ENCODE assay signal across 8 cellular contexts in genomic region chr5:21802869-21803490, GRCh38.
DNase-seq lines count a peak whose midpoint lies in the region; ATAC-seq and TF ChIP-seq lines count a peak whose summit lies in the region.

No MANE protein-coding gene starts in this region.

- H3K4me2 ChIP-seq in SK-N-SH, result no peak overlapping the region

- ATAC-seq in gastrocnemius medialis (no peak), HG03439 (IDR thresholded peaks at IDR 0.05; ENCODE audit: unreplicated experiment) (no peak), GM21825 (IDR thresholded peaks at IDR 0.05; ENCODE audit: unreplicated experiment) (no peak)

- H3K4me1 ChIP-seq in SK-N-SH (ENCODE audit: control insufficient read depth in 1 of 2, insufficient read depth in 2 of 2, low read depth in 1 of 2, low read length in 1 of 2), result no peaks in the 10 kb centered on the region
- no peaks in the 10 kb centered on the region for H3K4me1 ChIP-seq in gastrocnemius medialis

- H3K27ac ChIP-seq in SK-N-SH (ENCODE audit: low read depth in 2 of 2, low read length in 1 of 2), result no peak overlapping the region
- H3K27ac ChIP-seq in gastrocnemius medialis, result no peak overlapping the region

- DNase-seq in GM10266 (ENCODE audit: extremely low spot score) (peak; percentile 7), LoVo (ENCODE audit: low spot score) (peak; percentile 34), SK-N-SH (peak; percentile 6), glomerular visceral epithelial cell (ENCODE audit: extremely low spot score) (peak; percentile 48), gastrocnemius medialis (no peak), NCI-H187 (lab: John Stamatoyannopoulos, UW) (no peak)

- intact Hi-C loops in gastrocnemius medialis (cut with DNase I; ENCODE audit: low total_unique reads), result no loop called here

- H3K36me3 ChIP-seq in SK-N-SH (replicated peaks in 1 of 2; ENCODE audit: control insufficient read depth in 1 of 2, insufficient read depth in 2 of 2, low read length in 1 of 2) (no peaks in the 10 kb centered on the region), gastrocnemius medialis (no peaks in the 10 kb centered on the region)

- H3F3A ChIP-seq in SK-N-SH (replicated peaks; ENCODE audit: insufficient read depth), result no peaks in the 10 kb centered on the region

- 2% methylated on average over 4 of the region's 4 CpGs for WGBS in SK-N-SH (ENCODE audit: low lambda C conversion rate)

- in situ Hi-C loops in gastrocnemius medialis (cut with MboI; ENCODE audit: low sequenced_read_pairs in 4 of 4), result no loop called here

- no peak for TF ChIP-seq POLR2A in gastrocnemius medialis (IDR thresholded peaks at IDR 0.05)

- H3K27me3 ChIP-seq in SK-N-SH (ENCODE audit: insufficient read depth) (no peaks in the 10 kb centered on the region; the same call in 1 of the 2 replicates), gastrocnemius medialis (no peaks in the 10 kb centered on the region)

- no peak for TF ChIP-seq EP300 in SK-N-SH (IDR thresholded peaks at IDR 0.05; ENCODE audit: borderline replicate concordance in 1 of 2, low read depth in 1 of 2, low read length in 1 of 2)

- CTCF ChIA-PET in SK-N-SH (lab: Yijun Ruan, JAX), result interaction anchor here (0.6 to 2.2 kb wide), 12 partner anchors 8 to 333 kb away, joined by 3 to 9 read pairs (median 3); no protein-coding TSS in a partner anchor

- TF ChIP-seq RAD21 in SK-N-SH (IDR thresholded peaks at IDR 0.05; ENCODE audit: low read length), result peak; percentile 90

- no peaks in the 10 kb centered on the region for H3K9me3 ChIP-seq in SK-N-SH
- no peaks in the 10 kb centered on the region for H3K9me3 ChIP-seq in gastrocnemius medialis

- peak overlapping the region in 1 of 2 experiments; percentile 25; a peak in 1 of 4 replicates for H3K4me3 ChIP-seq in SK-N-SH (ENCODE audit: low read depth in 2 of 2, low read length in 1 of 2)
- H3K4me3 ChIP-seq in gastrocnemius medialis, result no peak overlapping the region

- H4K20me1 ChIP-seq in SK-N-SH (ENCODE audit: insufficient read depth), result no peaks in the 10 kb centered on the region

- H2AFZ ChIP-seq in SK-N-SH (ENCODE audit: low read depth), result no peak overlapping the region

- no peaks in the 10 kb centered on the region for H3K9me2 ChIP-seq in SK-N-SH

- no peaks in the 10 kb centered on the region for H3K79me2 ChIP-seq in SK-N-SH (ENCODE audit: insufficient read depth)

- H3K9ac ChIP-seq in SK-N-SH, result no peak overlapping the region

- peak; percentile 41 for TF ChIP-seq CTCF in GM10266 (IDR thresholded peaks at IDR 0.05; ENCODE audit: control insufficient read depth, insufficient read depth, low read depth, missing control alignments)
- peak; percentile 82 for TF ChIP-seq CTCF in SK-N-SH (IDR thresholded peaks at IDR 0.05)
- TF ChIP-seq CTCF in gastrocnemius medialis (IDR thresholded peaks at IDR 0.05 in 4 of 5, conservative IDR thresholded peaks at IDR 0.05 in 1 of 5), result peak in 2 of 5 experiments; percentile 18 to 36

- POLR2A ChIA-PET in SK-N-SH (lab: Yijun Ruan, JAX), result no interaction called here

TF ChIP-seq in SK-N-SH, 30 proteins besides CTCF, POLR2A, EP300 and RAD21:
- no peak for TF ChIP-seq GABPA (IDR thresholded peaks at IDR 0.05; ENCODE audit: low read depth)
- peak; percentile 61 for TF ChIP-seq SMC3 (IDR thresholded peaks at IDR 0.05; ENCODE audit: low read depth, low read length)
- no peak for TF ChIP-seq PBX3 (IDR thresholded peaks at IDR 0.05)

Comparison
In these comparisons a context has a peak if more than half of its experiments do, and no peak if none do; other contexts are left out.
1. DNase-seq: peak in GM10266 (single experiment), LoVo (single experiment), SK-N-SH (single experiment) and glomerular visceral epithelial cell (single experiment); none in gastrocnemius medialis (0 of 2) and NCI-H187 (0 of 2).